In the genomic region with DNA sequence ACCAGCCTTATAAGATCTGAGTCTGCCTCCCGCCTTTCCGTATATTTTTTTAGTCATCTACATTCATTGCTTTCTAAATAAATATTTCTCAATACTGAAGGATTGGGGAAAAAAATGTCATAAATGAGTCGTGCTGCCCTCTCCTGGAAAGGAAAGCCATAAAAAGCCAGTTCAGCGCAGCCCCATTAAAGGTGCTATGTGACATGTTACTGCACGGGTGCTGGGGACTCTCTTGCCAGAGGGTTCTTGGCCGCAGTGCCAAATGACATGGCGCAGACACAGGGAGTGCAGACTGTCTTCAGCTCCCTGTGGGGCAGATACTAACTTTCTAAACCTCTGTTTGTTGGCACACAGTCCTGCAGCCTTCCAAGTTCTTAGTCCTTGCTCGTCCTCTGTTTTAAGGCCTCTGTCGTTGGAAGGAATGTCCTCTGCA, we compare ENCODE assay signal across 8 cellular contexts. TPM values are rescaled to one million over a fixed set of nuclear protein-coding genes. Genes with fewer than 3 reads are reported as not detected.
DNase-seq lines count a peak whose midpoint lies in the region; ATAC-seq and TF ChIP-seq lines count a peak whose summit lies in the region.
"Had no signal": no experiment of that assay in that cellular context is flagged by ENCODE, and none has a peak within 500 bp of the region (broad histone marks: within the 10 kb centered on the region; RNA-seq: fewer than 3 reads in every experiment).

No MANE protein-coding gene starts in this region.

- H3K79me1 ChIP-seq in H9 (ENCODE audit: insufficient read depth, low read depth, low read length, poor library complexity, severe bottlenecking): no peaks in the 10 kb centered on the region

- no peaks in the 10 kb centered on the region for H3K27me3 Mint-ChIP-seq in H9 (ENCODE audit: low read depth)

- H3K23ac ChIP-seq in H9 (ENCODE audit: insufficient read length, low read depth, low read length): no peak overlapping the region

- H4K5ac ChIP-seq in H9 (ENCODE audit: insufficient read length, low read depth, low read length): no peak overlapping the region

- no peaks in the 10 kb centered on the region for H3K4me1 Mint-ChIP-seq in H9
- H3K4me1 Mint-ChIP-seq: activated naive CD8-positive, alpha-beta T cell treated with anti-CD3 and anti-CD28 coated beads, Interleukin-2, amount 10 ng/mL, durations not matched to agents 7 days and 5 days had no signal

- TF ChIP-seq CTCF in H9 (conservative IDR thresholded peaks at IDR 0.05) (peak; percentile 44), fibroblast of mammary gland (conservative IDR thresholded peaks at IDR 0.05; ENCODE audit: control insufficient read depth, insufficient read depth, low read depth, low read length) (peak; percentile 43), transverse colon (IDR thresholded peaks at IDR 0.05) (peak in 2 of 5 experiments; percentile 6 to 18)

- WGBS in H9 (ENCODE audit: extremely low coverage, insufficient read length, low lambda C conversion rate): no CpG with 5 or more reads among the region's 9 CpGs
- 53% methylated on average over 9 of the region's 9 CpGs; no CpG with 5 or more reads in 1 of the 2 donors for WGBS in transverse colon (ENCODE audit: low coverage in 1 of 2), 2 donors

- H3K9me3 ChIP-seq in H9 (ENCODE audit: control insufficient read depth, low read depth, low read length) (no peaks in the 10 kb centered on the region), transverse colon (no peaks in the 10 kb centered on the region)

- no peak overlapping the region for H2BK12ac ChIP-seq in H9 (ENCODE audit: insufficient read length, low read depth, low read length)

- in situ Hi-C loops in transverse colon (cut with MboI; ENCODE audit: low pct_ligation_motif_present in 1 of 4, low pct_unique_long_range_greater_than_20kb in 1 of 4, low sequenced_read_pairs in 3 of 4): loop anchor here in 2 of 4 donors (10.0 to 25.0 kb wide), 2 partner anchors 193 to 1315 kb away; a partner anchor contains a TSS

- no peak overlapping the region for H3K18ac ChIP-seq in H9 (ENCODE audit: insufficient read length, low read depth, low read length)

- H3K4me1 ChIP-seq in H9 (ENCODE audit: insufficient read depth, low read length) (no peaks in the 10 kb centered on the region), transverse colon (peaks cover 0 to 2% (median 0%) of the 10 kb centered on the region in 4 donors)

- intact Hi-C loops in sciatic nerve (cut with DNase I): no loop called here
- intact Hi-C loops in transverse colon (cut with DNase I; ENCODE audit: low total_unique reads): no loop called here

- no peak overlapping the region for H4K8ac ChIP-seq in H9 (replicated peaks; ENCODE audit: insufficient read length, low read depth, low read length)

- H3K14ac ChIP-seq in H9 (ENCODE audit: insufficient read depth, low read length): no peak overlapping the region

- no peak overlapping the region for H2AK5ac ChIP-seq in H9 (ENCODE audit: insufficient read length, low read length)

- no peak overlapping the region for H2BK20ac ChIP-seq in H9 (ENCODE audit: low read depth, low read length, poor library complexity, severe bottlenecking)

- no peak overlapping the region for H3K4me2 ChIP-seq in H9 (ENCODE audit: insufficient read depth, insufficient read length, low read length)

- no peak overlapping the region for H3K4ac ChIP-seq in H9 (ENCODE audit: low read depth, low read length)

- H3K23me2 ChIP-seq in H9 (ENCODE audit: insufficient read length, low read depth, low read length, poor library complexity, severe bottlenecking): no peaks in the 10 kb centered on the region

- no peak overlapping the region for H3T11ph ChIP-seq in H9 (ENCODE audit: low read length)

- no peak overlapping the region for H2AFZ ChIP-seq in H9 (ENCODE audit: low read length)

- H2BK15ac ChIP-seq in H9 (ENCODE audit: low read depth, low read length): no peak overlapping the region

- no peak overlapping the region for H2BK5ac ChIP-seq in H9 (ENCODE audit: insufficient read length, low read length)

- no peak overlapping the region for H3K27ac ChIP-seq in H9 (ENCODE audit: insufficient read length, low read depth, low read length)
- H3K27ac ChIP-seq in transverse colon: no peak overlapping the region

- no peak overlapping the region; a peak in 1 of 7 replicates for H3K27ac Mint-ChIP-seq in H9
- H3K27ac Mint-ChIP-seq: activated naive CD8-positive, alpha-beta T cell treated with anti-CD3 and anti-CD28 coated beads, Interleukin-2, amount 10 ng/mL, durations not matched to agents 7 days and 5 days had no signal

- TF ChIP-seq POLR2A in transverse colon (IDR thresholded peaks at IDR 0.05): no peak

- TF ChIP-seq EP300 in transverse colon (IDR thresholded peaks at IDR 0.05; ENCODE audit: low read depth): no peak

- no peak overlapping the region for H3K56ac ChIP-seq in H9 (ENCODE audit: insufficient read length, low read depth, low read length)

- H4K91ac ChIP-seq in H9 (ENCODE audit: insufficient read length, low read depth, low read length): no peak overlapping the region

- no peak overlapping the region for H2BK120ac ChIP-seq in H9 (ENCODE audit: low read depth, low read length, poor library complexity, severe bottlenecking)

- H3K4me3 ChIP-seq in fibroblast of mammary gland (ENCODE audit: control insufficient read depth, low read depth, low read length) (no peak overlapping the region), transverse colon (no peak overlapping the region)

- H3K27me3 ChIP-seq in H9 (ENCODE audit: insufficient read depth, low read length) (no peaks in the 10 kb centered on the region), transverse colon (no peaks in the 10 kb centered on the region)

- no peaks in the 10 kb centered on the region for H3K9me3 Mint-ChIP-seq in H9
- H3K9me3 Mint-ChIP-seq: activated naive CD8-positive, alpha-beta T cell treated with anti-CD3 and anti-CD28 coated beads, Interleukin-2, amount 10 ng/mL, durations not matched to agents 7 days and 5 days had no signal

- peak; percentile 55 for ATAC-seq in sciatic nerve
- ATAC-seq in GM18868 (IDR thresholded peaks at IDR 0.05; ENCODE audit: unreplicated experiment): no peak
- ATAC-seq in GM21529 (IDR thresholded peaks at IDR 0.05; ENCODE audit: unreplicated experiment): no peak

- H4K20me1 ChIP-seq in H9 (ENCODE audit: control insufficient read depth, insufficient read depth, insufficient read length): no peaks in the 10 kb centered on the region

- no peaks in the 10 kb centered on the region; a peak in 1 of 7 replicates for H3K36me3 Mint-ChIP-seq in H9 (ENCODE audit: insufficient read depth in 1 of 3, low read depth in 3 of 3)
- H3K36me3 Mint-ChIP-seq: activated naive CD8-positive, alpha-beta T cell treated with anti-CD3 and anti-CD28 coated beads, Interleukin-2, amount 10 ng/mL, durations not matched to agents 7 days and 5 days had no signal

- DNase-seq in H9 (no peak), RPMI7951 (ENCODE audit: low read depth) (peak; percentile 45), fibroblast of mammary gland (ENCODE audit: low read depth) (peak; percentile 55), sciatic nerve (ENCODE audit: low spot score) (no peak), transverse colon (no peak)
- DNase-seq: activated naive CD8-positive, alpha-beta T cell treated with anti-CD3 and anti-CD28 coated beads, Interleukin-2, amount 10 ng/mL, durations not matched to agents 7 days and 5 days had no signal

- no peak overlapping the region for H3K4me3 Mint-ChIP-seq in H9
- H3K4me3 Mint-ChIP-seq: activated naive CD8-positive, alpha-beta T cell treated with anti-CD3 and anti-CD28 coated beads, Interleukin-2, amount 10 ng/mL, durations not matched to agents 7 days and 5 days had no signal

- no peaks in the 10 kb centered on the region for H3K36me3 ChIP-seq in transverse colon

- H3K79me2 ChIP-seq in H9 (ENCODE audit: insufficient read depth, low read length): no peaks in the 10 kb centered on the region

- H3K9ac ChIP-seq in H9 (ENCODE audit: extremely low read depth, insufficient read length, low read length): no peak overlapping the region

RNA-seq across cellular contexts. Expression of a gene that starts 53.7 kb away (rescaled TPM):
- 8.7 and 9.2 TPM in 2 replicates for total RNA-seq in H9 (2021)
- total RNA-seq in RPMI7951 (2014; rRNA removed; shearing (Covaris generic)): 37.8 and 46.0 TPM in 2 replicates
- 36.2 TPM for total RNA-seq in sciatic nerve
- total RNA-seq in transverse colon: 10 to 100 TPM; 24.7 to 40.2 (median 33.8) TPM

Comparison
In these comparisons a context has a peak if more than half of its experiments do, and no peak if none do; other contexts are left out.
1. DNase-seq: peak in RPMI7951 (single experiment) and fibroblast of mammary gland (single experiment); none in H9 (single experiment), sciatic nerve (single experiment) and transverse colon (single experiment).